9 cellular contexts compared by ENCODE assay signal in genomic region chr3:85821130-85821756, GRCh38.
A peak's percentile ranks its signal among the peaks of the same experiment; 100 is the strongest.
DNase-seq lines count a peak whose midpoint lies in the region; ATAC-seq, FAIRE-seq and TF ChIP-seq lines count a peak whose summit lies in the region.
"Had no signal": no experiment of that assay in that cellular context is flagged by ENCODE, and none has a peak within 500 bp of the region (broad histone marks: within the 10 kb centered on the region; RNA-seq: fewer than 3 reads in every experiment).

No MANE protein-coding gene starts in this region.

- H2AFZ ChIP-seq in H1 (ENCODE audit: low read length) = no peak overlapping the region

- peak; percentile 66 for FAIRE-seq in H1 (lab: Jason Lieb, UNC)

- no peak for TF ChIP-seq EP300 in H1 (IDR thresholded peaks at IDR 0.05; ENCODE audit: borderline replicate concordance in 1 of 2, low read depth in 2 of 2, low read length in 2 of 2)

- H2BK12ac ChIP-seq in H1 (ENCODE audit: low read depth, low read length) = no peak overlapping the region

- TF ChIP-seq CTCF in GM13977 (IDR thresholded peaks at IDR 0.05; ENCODE audit: extremely low read depth, insufficient read depth, missing control alignments) (peak; percentile 54), H1 (IDR thresholded peaks at IDR 0.05; ENCODE audit: control extremely low read depth in 1 of 3, insufficient read depth in 1 of 3, low read depth in 1 of 3, low read length in 3 of 3) (peak; percentile 27 to 79 (median 60))

- no peak overlapping the region for H3K27ac ChIP-seq in H1 (ENCODE audit: low read depth, low read length)
- H3K27ac ChIP-seq: SK-N-MC, thoracic aorta had no signal

- no peak overlapping the region for H3K4me2 ChIP-seq in H1 (ENCODE audit: insufficient read depth in 1 of 2, low read depth in 2 of 2, low read length in 2 of 2)

- no peak overlapping the region for H3K4me3 ChIP-seq in H1 (ENCODE audit: extremely low read depth in 1 of 4, insufficient read depth in 2 of 4, low read depth in 3 of 4, low read length in 4 of 4)
- H3K4me3 ChIP-seq: SK-N-MC, thoracic aorta had no signal

- CTCF ChIA-PET in H1 (lab: Charles Lee; ENCODE audit: partially characterized antibody) = interaction anchor here (0.7 to 6.5 kb wide), 22 partner anchors 9 to 793 kb away, joined by 3 to 41 read pairs (median 4); no protein-coding TSS in a partner anchor

- peak; percentile 6 for DNase-seq in GM13977 (ENCODE audit: low spot score)
- peak; percentile 9 for DNase-seq in NCI-H345 (lab: John Stamatoyannopoulos, UW)
- peak; percentile 13 to 52 for DNase-seq in H1 (ENCODE audit: low read depth in 1 of 2, low spot score in 2 of 2)
- DNase-seq in stimulated activated naive B cell treated with anti-CD40 and anti-IgM and Interleukin-4, amounts not matched to agents 10 μg/mL and 1 μg/mL and 100 μg/mL, for 72 hours = no peak
- DNase-seq in activated T-cell treated with anti-CD3 and anti-CD28 coated beads for 4 hours = no peak
- DNase-seq in activated CD8-positive, alpha-beta memory T cell treated with anti-CD3 and anti-CD28 coated beads, Interleukin-2, amount 50 U/mL, for 48 hours = no peak

- H3K56ac ChIP-seq in H1 (replicated peaks; ENCODE audit: insufficient read length, low read depth, low read length) = no peak overlapping the region

- no peak overlapping the region for H4K5ac ChIP-seq in H1 (ENCODE audit: insufficient read length, low read depth, low read length)

- H2BK5ac ChIP-seq in H1 (ENCODE audit: low read depth, low read length) = no peak overlapping the region

- H2BK20ac ChIP-seq in H1 (ENCODE audit: low read length) = no peak overlapping the region

- no peak overlapping the region for H2BK15ac ChIP-seq in H1 (ENCODE audit: low read length)

- no peak overlapping the region for H4K8ac ChIP-seq in H1 (ENCODE audit: extremely low read depth, insufficient read depth, low read length)

- H3K14ac ChIP-seq in H1 (ENCODE audit: insufficient read length) = no peak overlapping the region

- no peak overlapping the region for H3K18ac ChIP-seq in H1 (ENCODE audit: extremely low read depth, low read length)

- H2AK5ac ChIP-seq in H1 (ENCODE audit: low read depth, low read length) = no peak overlapping the region

- no peak overlapping the region for H3K4ac ChIP-seq in H1 (replicated peaks; ENCODE audit: insufficient read length, low read depth, low read length)

- H3K27me3 ChIP-seq in H1 (replicated peaks in 1 of 4; ENCODE audit: control insufficient read depth in 3 of 4, extremely low read depth in 1 of 4, insufficient read depth in 3 of 4, low read length in 3 of 4) = no peaks in the 10 kb centered on the region

- WGBS in H1 (ENCODE audit: extremely low coverage in 1 of 2, insufficient coverage in 1 of 2, insufficient read length in 1 of 2, insufficient replicate concordance in 2 of 2, low coverage in 1 of 2, low lambda C conversion rate in 2 of 2, missing lambda C conversion rate in 1 of 2), 2 experiments = 22% methylated on average over 1 of the region's 1 CpG; no CpG with 5 or more reads in 1 of the 2 experiments

- no peaks in the 10 kb centered on the region for H3K9me3 Mint-ChIP-seq in stimulated activated naive B cell treated with anti-CD40 and anti-IgM and Interleukin-4, amounts not matched to agents 10 μg/mL and 1 μg/mL and 100 μg/mL, for 72 hours

- H3K9me3 ChIP-seq in H1 (ENCODE audit: insufficient read depth in 2 of 2, low read depth in 1 of 2, low read length in 1 of 2) = no peaks in the 10 kb centered on the region
- H3K9me3 ChIP-seq: thoracic aorta had no signal

- H3K4me1 ChIP-seq in H1 (replicated peaks in 1 of 4; ENCODE audit: control insufficient read depth in 3 of 4, insufficient read depth in 4 of 4, low read length in 3 of 4) = no peaks in the 10 kb centered on the region

- no peak overlapping the region for H4K91ac ChIP-seq in H1 (replicated peaks; ENCODE audit: insufficient read length, low read length)

- H3K23ac ChIP-seq in H1 (ENCODE audit: insufficient read length) = no peak overlapping the region

- POLR2A ChIA-PET in H1 (lab: Charles Lee; ENCODE audit: partially characterized antibody) = no interaction called here

- no peak overlapping the region for H2BK120ac ChIP-seq in H1 (replicated peaks; ENCODE audit: low read depth, low read length)

- no peak for TF ChIP-seq POLR2A in H1 (IDR thresholded peaks at IDR 0.05; ENCODE audit: control extremely low read depth in 1 of 2, low read depth in 2 of 2, low read length in 2 of 2)

- no peak overlapping the region for H3K9ac ChIP-seq in H1 (replicated peaks in 1 of 4; ENCODE audit: extremely low read depth in 1 of 4, low read depth in 3 of 4, low read length in 3 of 4)

- no peaks in the 10 kb centered on the region for H3K36me3 Mint-ChIP-seq in stimulated activated naive B cell treated with anti-CD40 and anti-IgM and Interleukin-4, amounts not matched to agents 10 μg/mL and 1 μg/mL and 100 μg/mL, for 72 hours

- peak; percentile 79 to 82 for TF ChIP-seq RAD21 in H1 (IDR thresholded peaks at IDR 0.05 in 1 of 2, conservative IDR thresholded peaks at IDR 0.05 in 1 of 2; ENCODE audit: low read depth in 2 of 2, low read length in 2 of 2)

- no peaks in the 10 kb centered on the region for H3K79me2 ChIP-seq in H1 (ENCODE audit: control insufficient read depth in 1 of 2, insufficient read depth in 2 of 2, low read length in 2 of 2)

- H3K36me3 ChIP-seq in H1 (ENCODE audit: control insufficient read depth in 2 of 4, insufficient read depth in 4 of 4, low read length in 3 of 4) = no peaks in the 10 kb centered on the region
- H3K36me3 ChIP-seq: thoracic aorta had no signal

- no peaks in the 10 kb centered on the region for H3K79me1 ChIP-seq in H1 (ENCODE audit: low read depth, low read length)

- H4K20me1 ChIP-seq in H1 (replicated peaks in 1 of 2; ENCODE audit: control insufficient read depth in 1 of 2, insufficient read depth in 2 of 2, low read length in 2 of 2) = no peaks in the 10 kb centered on the region

- no peak overlapping the region for H3K4me3 Mint-ChIP-seq in stimulated activated naive B cell treated with anti-CD40 and anti-IgM and Interleukin-4, amounts not matched to agents 10 μg/mL and 1 μg/mL and 100 μg/mL, for 72 hours

- peak; percentile 57 for ATAC-seq in HG02763 (IDR thresholded peaks at IDR 0.05; ENCODE audit: unreplicated experiment)
- ATAC-seq in stimulated activated naive B cell treated with anti-CD40 and anti-IgM and Interleukin-4, amounts not matched to agents 10 μg/mL and 1 μg/mL and 100 μg/mL, for 72 hours (replicated peaks) = peak; percentile 51 to 58

- H3K27me3 Mint-ChIP-seq in stimulated activated naive B cell treated with anti-CD40 and anti-IgM and Interleukin-4, amounts not matched to agents 10 μg/mL and 1 μg/mL and 100 μg/mL, for 72 hours = no peaks in the 10 kb centered on the region

- no peaks in the 10 kb centered on the region for H3K23me2 ChIP-seq in H1 (ENCODE audit: low read depth, low read length)

- in situ Hi-C loops in GM13977 (cut with MboI; ENCODE audit: low pct_unique_long_range_greater_than_20kb, low sequenced_read_pairs, unreplicated experiment) = no loop called here

- H3K27ac Mint-ChIP-seq in stimulated activated naive B cell treated with anti-CD40 and anti-IgM and Interleukin-4, amounts not matched to agents 10 μg/mL and 1 μg/mL and 100 μg/mL, for 72 hours = no peak overlapping the region

- H3K4me1 Mint-ChIP-seq in stimulated activated naive B cell treated with anti-CD40 and anti-IgM and Interleukin-4, amounts not matched to agents 10 μg/mL and 1 μg/mL and 100 μg/mL, for 72 hours = no peaks in the 10 kb centered on the region

TF ChIP-seq in H1, 55 proteins besides CTCF, POLR2A, EP300 and RAD21:
- TF ChIP-seq BCL11A (IDR thresholded peaks at IDR 0.05; ENCODE audit: low read depth in 2 of 2, low read length in 2 of 2) (no peak), RFX5 (IDR thresholded peaks at IDR 0.05; ENCODE audit: borderline replicate concordance, low read depth, low read length) (no peak), CBX5 (IDR thresholded peaks at IDR 0.05; ENCODE audit: low read depth, low read length) (no peak), TCF12 (IDR thresholded peaks at IDR 0.05; ENCODE audit: low read depth, low read length) (no peak), TAF1 (IDR thresholded peaks at IDR 0.05; ENCODE audit: low read depth, low read length) (no peak), JUND (IDR thresholded peaks at IDR 0.05; ENCODE audit: low read length) (no peak), SIN3A (conservative IDR thresholded peaks at IDR 0.05 in 1 of 2, IDR thresholded peaks at IDR 0.05 in 1 of 2; ENCODE audit: low read depth in 1 of 2, low read length in 2 of 2) (no peak), KDM1A (IDR thresholded peaks at IDR 0.05; ENCODE audit: borderline replicate concordance, low read length) (no peak), POU5F1 (IDR thresholded peaks at IDR 0.05; ENCODE audit: low read depth, low read length) (no peak), NRF1 (IDR thresholded peaks at IDR 0.05; ENCODE audit: low read depth, low read length) (no peak), NANOG (IDR thresholded peaks at IDR 0.05; ENCODE audit: insufficient read depth, low read depth, low read length, poor library complexity, severe bottlenecking) (no peak), CBX8 (IDR thresholded peaks at IDR 0.05; ENCODE audit: borderline replicate concordance, low read depth, low read length) (no peak), CTBP2 (IDR thresholded peaks at IDR 0.05; ENCODE audit: borderline replicate concordance, insufficient read depth, insufficient read length, low read length) (no peak)

Comparison
In these comparisons a context has a peak if more than half of its experiments do, and no peak if none do; other contexts are left out.
1. DNase-seq: peak in GM13977 (single experiment), NCI-H345 (single experiment) and H1 (2 of 2); none in stimulated activated naive B cell treated with anti-CD40 and anti-IgM and Interleukin-4, amounts not matched to agents 10 μg/mL and 1 μg/mL and 100 μg/mL, for 72 hours (single experiment), activated T-cell treated with anti-CD3 and anti-CD28 coated beads for 4 hours (single experiment) and activated CD8-positive, alpha-beta memory T cell treated with anti-CD3 and anti-CD28 coated beads, Interleukin-2, amount 50 U/mL, for 48 hours (single experiment).